In the genomic region with DNA sequence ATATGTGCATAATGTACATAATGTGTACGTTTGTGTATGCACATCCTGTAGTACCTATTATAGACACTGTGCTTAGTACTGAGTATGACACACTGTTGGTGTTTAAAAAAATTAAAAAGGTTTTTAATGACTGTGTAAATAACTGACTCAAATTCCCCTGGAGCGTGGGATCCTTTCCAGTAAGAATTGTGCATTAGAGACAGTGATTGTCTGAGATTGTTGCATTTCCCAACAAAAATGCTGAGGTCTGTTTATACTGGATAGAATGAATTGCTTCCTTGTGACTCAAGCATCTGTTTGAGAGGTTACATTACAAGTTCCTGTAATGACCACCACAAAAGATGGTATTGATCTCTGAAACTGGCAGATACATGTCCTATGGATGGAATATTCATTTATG, we compare ENCODE assay signal across 15 cellular contexts.
DNase-seq lines count a peak whose midpoint lies in the region; ATAC-seq and TF ChIP-seq lines count a peak whose summit lies in the region.
"Had no signal": no experiment of that assay in that cellular context is flagged by ENCODE, and none has a peak within 500 bp of the region (broad histone marks: within the 10 kb centered on the region; RNA-seq: fewer than 3 reads in every experiment).

No MANE protein-coding gene starts in this region.

- no TSS peak for BruUV-seq in PC-3 (replicated peaks; lab: Mats Ljungman, UMichigan)

- no peaks in the 10 kb centered on the region for H4K20me1 ChIP-seq in PC-3 (ENCODE audit: low read length)

- peaks cover 17% of the 10 kb centered on the region for H3K4me1 ChIP-seq in PC-3 (ENCODE audit: insufficient read depth, low read length)
- H3K4me1 ChIP-seq: parathyroid adenoma had no signal

- peak overlapping the region; percentile 14; the same call in 1 of the 2 replicates for H3K9ac ChIP-seq in PC-3 (ENCODE audit: low read length)
- H3K9ac ChIP-seq: parathyroid adenoma had no signal

- POLR2A ChIA-PET in PC-3 (lab: Charles Lee; ENCODE audit: unreplicated experiment), result no interaction called here

- H3K9me3 ChIP-seq in PC-3 (ENCODE audit: low read length), result no peaks in the 10 kb centered on the region

- peaks cover 30% of the 10 kb centered on the region for H3K27me3 ChIP-seq in PC-3 (ENCODE audit: low read length)

- H2AFZ ChIP-seq in PC-3 (ENCODE audit: low read length), result no peak overlapping the region
- H2AFZ ChIP-seq: parathyroid adenoma had no signal

- peaks cover 16% of the 10 kb centered on the region for H3K9me3 Mint-ChIP-seq in stimulated activated effector memory CD8-positive, alpha-beta T cell treated with anti-CD3 and anti-CD28 coated beads, Interleukin-12 subunit alpha, Interleukin-12 subunit beta, amount 100 ng/mL, for 72 hours

- H3K9me2 ChIP-seq in PC-3 (replicated peaks; ENCODE audit: low read length), result no peaks in the 10 kb centered on the region

- intact Hi-C loops in PC-3 (cut with micrococcal nuclease), result no loop called here

- no peaks in the 10 kb centered on the region for H3K36me3 Mint-ChIP-seq in stimulated activated effector memory CD8-positive, alpha-beta T cell treated with anti-CD3 and anti-CD28 coated beads, Interleukin-12 subunit alpha, Interleukin-12 subunit beta, amount 100 ng/mL, for 72 hours
- H3K36me3 Mint-ChIP-seq: CD8-positive, alpha-beta memory T cell; memory B cell had no signal

- no peak for TF ChIP-seq CTCF in PC-3 (conservative IDR thresholded peaks at IDR 0.05; ENCODE audit: low read depth, low read length)

- peak; percentile 71 for DNase-seq in COLO829 (ENCODE audit: low spot score)
- DNase-seq in PC-3, result peak; percentile 68
- DNase-seq in epidermal melanocyte (ENCODE audit: insufficient read length, low spot score), result peak; percentile 59
- DNase-seq in non-pigmented ciliary epithelial cell (ENCODE audit: low read depth), result peak; percentile 63
- DNase-seq in stimulated activated effector memory CD8-positive, alpha-beta T cell treated with anti-CD3 and anti-CD28 coated beads, Interleukin-12 subunit alpha, Interleukin-12 subunit beta, amount 100 ng/mL, for 72 hours (ENCODE audit: low spot score in 2 of 2), result no peak
- DNase-seq in NOMO-1 treated with dmso at 0.1 percent for 144 hours (lab: John Stamatoyannopoulos, UW; ENCODE audit: unreplicated experiment), result no peak
- DNase-seq: CD8-positive, alpha-beta memory T cell; hippocampal formation; stimulated activated CD4-positive, alpha-beta T cell treated with anti-CD3 and anti-CD28 coated beads, Interleukin-4, amount 100 ng/mL, for 1 hour; stimulated activated naive CD8-positive, alpha-beta T cell treated with anti-CD3 and anti-CD28 coated beads, Interleukin-15, amount 100 ng/mL, for 72 hours; T1000 had no signal

- no peaks in the 10 kb centered on the region for H3F3A ChIP-seq in PC-3 (ENCODE audit: low read length, unreplicated experiment)

- no peaks in the 10 kb centered on the region for H3K4me1 Mint-ChIP-seq in stimulated activated effector memory CD8-positive, alpha-beta T cell treated with anti-CD3 and anti-CD28 coated beads, Interleukin-12 subunit alpha, Interleukin-12 subunit beta, amount 100 ng/mL, for 72 hours
- H3K4me1 Mint-ChIP-seq: CD8-positive, alpha-beta memory T cell; memory B cell; stimulated activated naive CD8-positive, alpha-beta T cell treated with anti-CD3 and anti-CD28 coated beads, Interleukin-15, amount 100 ng/mL, for 72 hours had no signal

- H3K36me3 ChIP-seq in PC-3 (ENCODE audit: low read depth, low read length), result no peaks in the 10 kb centered on the region

- no peaks in the 10 kb centered on the region for H3K79me2 ChIP-seq in PC-3 (ENCODE audit: low read length)
- H3K79me2 ChIP-seq: parathyroid adenoma had no signal

- CTCF ChIA-PET in PC-3 (lab: Charles Lee), result no interaction called here

- peak overlapping the region; percentile 48; the same call in 1 of the 2 replicates for H3K4me3 ChIP-seq in PC-3 (ENCODE audit: low read length)

- ATAC-seq in PC-3 (peak; percentile 86), HG02970 (IDR thresholded peaks at IDR 0.05; ENCODE audit: low FRiP score, unreplicated experiment) (no peak)
- no peak for ATAC-seq in stimulated activated effector memory CD8-positive, alpha-beta T cell treated with anti-CD3 and anti-CD28 coated beads, Interleukin-12 subunit alpha, Interleukin-12 subunit beta, amount 100 ng/mL, for 72 hours
- ATAC-seq in activated CD4-positive, CD25-positive, alpha-beta regulatory T cell treated with anti-CD3 and anti-CD28 coated beads, Interleukin-2, amount 50 U/mL, for 24 hours, result no peak
- ATAC-seq: stimulated activated naive CD8-positive, alpha-beta T cell treated with anti-CD3 and anti-CD28 coated beads, Interleukin-15, amount 100 ng/mL, for 72 hours had no signal

- no peak overlapping the region for H3K27ac Mint-ChIP-seq in stimulated activated effector memory CD8-positive, alpha-beta T cell treated with anti-CD3 and anti-CD28 coated beads, Interleukin-12 subunit alpha, Interleukin-12 subunit beta, amount 100 ng/mL, for 72 hours
- H3K27ac Mint-ChIP-seq: CD8-positive, alpha-beta memory T cell; memory B cell; stimulated activated naive CD8-positive, alpha-beta T cell treated with anti-CD3 and anti-CD28 coated beads, Interleukin-15, amount 100 ng/mL, for 72 hours had no signal

- H3K4me3 Mint-ChIP-seq in stimulated activated effector memory CD8-positive, alpha-beta T cell treated with anti-CD3 and anti-CD28 coated beads, Interleukin-12 subunit alpha, Interleukin-12 subunit beta, amount 100 ng/mL, for 72 hours, result no peak overlapping the region
- H3K4me3 Mint-ChIP-seq: CD8-positive, alpha-beta memory T cell; memory B cell; stimulated activated naive CD8-positive, alpha-beta T cell treated with anti-CD3 and anti-CD28 coated beads, Interleukin-15, amount 100 ng/mL, for 72 hours had no signal

- peak overlapping the region; percentile 69 for H3K4me2 ChIP-seq in PC-3 (ENCODE audit: low read length)

- peak overlapping the region; percentile 58 for H3K27ac ChIP-seq in PC-3 (ENCODE audit: low read length)
- H3K27ac ChIP-seq: parathyroid adenoma had no signal

Comparison
In these comparisons a context has a peak if more than half of its experiments do, and no peak if none do; other contexts are left out.
1. DNase-seq: peak in COLO829 (single experiment), PC-3 (single experiment), epidermal melanocyte (single experiment) and non-pigmented ciliary epithelial cell (single experiment); none in stimulated activated effector memory CD8-positive, alpha-beta T cell treated with anti-CD3 and anti-CD28 coated beads, Interleukin-12 subunit alpha, Interleukin-12 subunit beta, amount 100 ng/mL, for 72 hours (0 of 2) and NOMO-1 treated with dmso at 0.1 percent for 144 hours (single experiment).